1 cellular context compared by ENCODE assay signal in genomic region chr19:36160821-36161596, GRCh38.
TF ChIP-seq lines count a peak whose summit lies in the region.

No MANE protein-coding gene starts in this region.

TF ChIP-seq in HEK293, 187 proteins besides CTCF, POLR2A, EP300 and RAD21:
- TF ChIP-seq ZNF362 (tag by site-specific recombination; IDR thresholded peaks at IDR 0.05) (peak; percentile 60), GLI4 (tag by site-specific recombination; IDR thresholded peaks at IDR 0.05) (no peak), MYNN (tag by site-specific recombination; IDR thresholded peaks at IDR 0.05; ENCODE audit: borderline replicate concordance) (no peak), ZBTB21 (tag by site-specific recombination; IDR thresholded peaks at IDR 0.05) (no peak), KLF8 (tag by site-specific recombination; IDR thresholded peaks at IDR 0.05) (no peak)
